9 cellular contexts compared by ENCODE assay signal in genomic region chr7:74023037-74023436, GRCh38. TPM values are rescaled to one million over a fixed set of nuclear protein-coding genes. Genes with fewer than 3 reads are reported as not detected.
A peak's percentile ranks its signal among the peaks of the same experiment; 100 is the strongest.
DNase-seq lines count a peak whose midpoint lies in the region; ATAC-seq and TF ChIP-seq lines count a peak whose summit lies in the region.
"Had no signal": no experiment of that assay in that cellular context is flagged by ENCODE, and none has a peak within 500 bp of the region (broad histone marks: within the 10 kb centered on the region; RNA-seq: fewer than 3 reads in every experiment).

No MANE protein-coding gene starts in this region.

- H3K27ac Mint-ChIP-seq in endodermal cell (no peak overlapping the region), T-cell (no peak overlapping the region)

- CTCF ChIA-PET in T-cell (lab: Charles Lee): no interaction called here

- POLR2A ChIA-PET in T-cell (lab: Charles Lee): no interaction called here

- H3K4me3 ChIP-seq in AG10803 (ENCODE audit: low read length): no peak overlapping the region
- no peak overlapping the region for H3K4me3 ChIP-seq in MG63
- H3K4me3 ChIP-seq in endodermal cell (ENCODE audit: low read length): no peak overlapping the region
- H3K4me3 ChIP-seq in dorsolateral prefrontal cortex: peak overlapping the region in 1 of 59 donors; percentile 20

- H3K27me3 ChIP-seq in MG63 (no peaks in the 10 kb centered on the region), endodermal cell (ENCODE audit: control insufficient read depth, insufficient read depth, low read length, poor library complexity, severe bottlenecking) (no peaks in the 10 kb centered on the region), dorsolateral prefrontal cortex (peaks cover 0 to 3% (median 0%) of the 10 kb centered on the region in 45 donors)

- ATAC-seq in T-cell (replicated peaks in 1 of 4): no peak

- 58 to 67% methylated on average over 6 to 13 of the region's 13 CpGs for whole genome bisulfite sequencing in endodermal cell (ENCODE audit: insufficient coverage in 1 of 2, insufficient read length in 1 of 2), 2 experiments

- intact Hi-C loops in dorsolateral prefrontal cortex (cut with DNase I): loop anchor here in 1 of 2 donors (10.0 kb wide), 1 partner anchor 158 kb away; the partner anchor contains the start of gene TMEM270

- H3K4me1 Mint-ChIP-seq in endodermal cell: peaks cover 8% of the 10 kb centered on the region
- peaks cover 3 to 15% (median 9%) of the 10 kb centered on the region in 3 donors for H3K4me1 Mint-ChIP-seq in T-cell

- H3K9me3 ChIP-seq in MG63 (no peaks in the 10 kb centered on the region), endodermal cell (ENCODE audit: control insufficient read depth, low read length) (no peaks in the 10 kb centered on the region)

- H3K36me3 ChIP-seq in MG63 (no peaks in the 10 kb centered on the region), endodermal cell (ENCODE audit: control insufficient read depth, insufficient read depth, low read length) (no peaks in the 10 kb centered on the region)

- H3K27ac ChIP-seq in endodermal cell (ENCODE audit: low read depth, low read length) (no peak overlapping the region), dorsolateral prefrontal cortex (no peak overlapping the region)

- TF ChIP-seq CTCF in AG10803 (conservative IDR thresholded peaks at IDR 0.05; ENCODE audit: low read length): no peak; the same call in none of the 2 replicates
- TF ChIP-seq CTCF in endodermal cell (conservative IDR thresholded peaks at IDR 0.05): no peak
- peak in 1 of 56 donors; percentile 19 for TF ChIP-seq CTCF in dorsolateral prefrontal cortex (IDR thresholded peaks at IDR 0.05 in 54 of 56, conservative IDR thresholded peaks at IDR 0.05 in 2 of 56; ENCODE audit: low read depth in 1 of 56, partially characterized antibody in 56 of 56)

- H3K27me3 Mint-ChIP-seq in endodermal cell (ENCODE audit: insufficient read depth): peaks cover 17% of the 10 kb centered on the region
- H3K27me3 Mint-ChIP-seq in T-cell: peaks cover 26 to 46% of the 10 kb centered on the region in 2 donors

- no peaks in the 10 kb centered on the region for H3K36me3 Mint-ChIP-seq in endodermal cell (ENCODE audit: low read depth)
- H3K36me3 Mint-ChIP-seq in T-cell: no peaks in the 10 kb centered on the region

- no peaks in the 10 kb centered on the region for H3K9me3 Mint-ChIP-seq in endodermal cell
- no peaks in the 10 kb centered on the region for H3K9me3 Mint-ChIP-seq in T-cell

- H3K4me3 Mint-ChIP-seq in endodermal cell (no peak overlapping the region), T-cell (no peak overlapping the region)

- H3K4me1 ChIP-seq in endodermal cell (ENCODE audit: control insufficient read depth, insufficient read depth, low read length): no peaks in the 10 kb centered on the region

- no peak overlapping the region for H3K9ac ChIP-seq in endodermal cell (ENCODE audit: extremely low read depth, low read length, poor library complexity, severe bottlenecking)

- DNase-seq in AG10803 (ENCODE audit: low read depth) (peak; percentile 60), MG63 (peak; percentile 77), endodermal cell (peak; percentile 65), myocyte (ENCODE audit: low read depth) (peak; percentile 67), T-cell (no peak), dorsolateral prefrontal cortex (no peak), NCI-H2196 (lab: John Stamatoyannopoulos, UW; ENCODE audit: unreplicated experiment) (no peak)
- DNase-seq in activated CD4-positive, alpha-beta T cell treated with anti-CD3 and anti-CD28 coated beads for 4 hours: no peak
- DNase-seq: hippocampal formation had no signal

RNA-seq across cellular contexts. Expression of gene ELN, which starts 4.9 kb away (rescaled TPM):
- not detected in 2 replicates for total RNA-seq in MG63 (2014; rRNA removed; shearing (Covaris generic); ENCODE audit: low replicate concordance)
- total RNA-seq in endodermal cell (1 to 10 TPM in 1 of 2 donors, under 1 TPM in 1; 0.70 to 1.6 TPM), myocyte (12.1 and 16.6 TPM in 2 replicates), T-cell (under 1 TPM in 3 of 5 donors, not detected in 2; 0.22 to 0.56 (median 0.44) TPM), dorsolateral prefrontal cortex (10 to 100 TPM in 117 of 120 experiments, 1 to 10 TPM in 3; 8.1 to 58.9 (median 19.5) TPM)
- 78.5 TPM for polyA plus RNA-seq in endodermal cell (2013, experiment 1 of 2)
- 61.1 TPM for polyA plus RNA-seq in endodermal cell (2013, experiment 2 of 2)
- 141 TPM for polyA plus RNA-seq in myocyte (2012)

Comparison
In these comparisons a context has a peak if more than half of its experiments do, and no peak if none do; other contexts are left out.
1. DNase-seq: peak in AG10803 (single experiment), MG63 (single experiment), endodermal cell (single experiment) and myocyte (single experiment); none in T-cell (0 of 34), dorsolateral prefrontal cortex (0 of 10), activated CD4-positive, alpha-beta T cell treated with anti-CD3 and anti-CD28 coated beads for 4 hours (0 of 2) and NCI-H2196 (single experiment).